ENCODE assay signal across 1 cellular context in the genomic region with DNA sequence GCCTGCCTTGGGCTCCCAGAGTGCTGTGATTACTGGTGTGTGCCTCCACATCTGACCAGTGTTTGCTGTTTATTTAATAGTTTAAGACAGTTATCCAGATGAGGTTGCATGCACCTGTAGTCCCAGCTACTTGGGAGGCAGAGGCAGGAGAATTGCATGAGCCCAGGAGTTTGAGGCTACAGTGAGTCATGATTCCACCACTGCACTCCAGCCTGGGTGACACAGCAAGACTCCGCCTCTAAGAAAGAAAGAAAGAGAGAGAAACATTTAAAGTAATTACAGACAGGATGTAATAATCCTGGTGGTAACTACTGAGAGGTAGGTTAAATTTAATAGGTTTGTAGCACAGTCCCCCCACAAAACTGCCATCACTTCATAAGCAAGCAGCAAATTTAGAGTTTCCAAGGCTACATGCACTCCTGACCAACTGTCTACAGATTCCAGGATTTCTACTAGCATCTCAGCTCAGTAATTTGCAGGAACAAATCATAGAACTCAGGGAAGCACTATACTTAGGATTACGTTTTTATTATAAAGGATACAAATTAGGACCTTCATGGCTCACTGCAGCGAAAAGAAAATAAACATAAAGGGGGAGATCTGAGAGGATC.
A peak's percentile ranks its signal among the peaks of the same experiment; 100 is the strongest.
TF ChIP-seq lines count a peak whose summit lies in the region.

No MANE protein-coding gene starts in this region.

TF ChIP-seq in HCT116, 20 proteins besides CTCF, POLR2A, EP300 and RAD21 (continued from another document):
- TF ChIP-seq ZBTB33 (IDR thresholded peaks at IDR 0.05; ENCODE audit: extremely low read depth, insufficient replicate concordance, low read length) (no peak), FOSL1 (IDR thresholded peaks at IDR 0.05; ENCODE audit: low read depth) (peak; percentile 67), SRF (IDR thresholded peaks at IDR 0.05; ENCODE audit: low read depth) (no peak)
